ENCODE assay signal across 8 cellular contexts in genomic region chr1:243483084-243483845, GRCh38.
A peak's percentile ranks its signal among the peaks of the same experiment; 100 is the strongest.
DNase-seq lines count a peak whose midpoint lies in the region; ATAC-seq and TF ChIP-seq lines count a peak whose summit lies in the region.

No MANE protein-coding gene starts in this region.

- no peak for TF ChIP-seq CTCF in CD8-positive, alpha-beta T cell (IDR thresholded peaks at IDR 0.05)
- TF ChIP-seq CTCF in epithelial cell of esophagus (IDR thresholded peaks at IDR 0.05; ENCODE audit: insufficient read depth, low read depth, low read length, missing control alignments) (peak; percentile 3), neural crest cell (conservative IDR thresholded peaks at IDR 0.05) (peak; percentile 35)

- no peaks in the 10 kb centered on the region for H3K27me3 ChIP-seq in CD8-positive, alpha-beta T cell (ENCODE audit: insufficient read depth, low read length)

- H3K9me3 ChIP-seq in CD8-positive, alpha-beta T cell (ENCODE audit: low read length): no peaks in the 10 kb centered on the region

- intact Hi-C loops in CD8-positive, alpha-beta T cell (cut with DNase I, micrococcal nuclease): no loop called here

- peak; percentile 62 for ATAC-seq in CD8-positive, alpha-beta T cell
- ATAC-seq in T-cell (replicated peaks in 1 of 4) (peak; percentile 46 to 63 (median 60)), HG03565 (IDR thresholded peaks at IDR 0.05; ENCODE audit: unreplicated experiment) (no peak)

- POLR2A ChIA-PET in CD8-positive, alpha-beta T cell (lab: Charles Lee): no interaction called here
- POLR2A ChIA-PET in T-cell (lab: Charles Lee): no interaction called here

- H3K4me1 Mint-ChIP-seq in CD8-positive, alpha-beta T cell (ENCODE audit: low read depth): peaks cover 27% of the 10 kb centered on the region
- H3K4me1 Mint-ChIP-seq in T-cell (peaks cover 16 to 28% (median 26%) of the 10 kb centered on the region in 3 donors), neural crest cell (peaks cover 34% of the 10 kb centered on the region)

- peaks cover 12% of the 10 kb centered on the region for H3K4me1 ChIP-seq in CD8-positive, alpha-beta T cell (ENCODE audit: insufficient read depth, low read length)

- no peaks in the 10 kb centered on the region for H3K27me3 Mint-ChIP-seq in CD8-positive, alpha-beta T cell (ENCODE audit: low read depth)
- H3K27me3 Mint-ChIP-seq in T-cell (no peaks in the 10 kb centered on the region), neural crest cell (ENCODE audit: low read depth) (no peaks in the 10 kb centered on the region)

- H3K27ac Mint-ChIP-seq in CD8-positive, alpha-beta T cell: no peak overlapping the region
- no peak overlapping the region for H3K27ac Mint-ChIP-seq in T-cell
- no peak overlapping the region for H3K27ac Mint-ChIP-seq in neural crest cell (ENCODE audit: unreplicated experiment)

- no peaks in the 10 kb centered on the region for H3K9me3 Mint-ChIP-seq in CD8-positive, alpha-beta T cell
- H3K9me3 Mint-ChIP-seq in T-cell (peaks cover 0 to 4% (median 0%) of the 10 kb centered on the region in 3 donors), neural crest cell (peaks cover 3% of the 10 kb centered on the region)

- CTCF ChIA-PET in CD8-positive, alpha-beta T cell (lab: Charles Lee): no interaction called here
- CTCF ChIA-PET in T-cell (lab: Charles Lee): interaction anchor here in 1 of 2 donors (0.6 kb wide), 1 partner anchor 8 kb away, joined by 6 read pairs; no protein-coding TSS in a partner anchor

- H3K4me3 Mint-ChIP-seq in CD8-positive, alpha-beta T cell: peak overlapping the region; percentile 82
- peak overlapping the region; percentile 61 to 81 (median 78) for H3K4me3 Mint-ChIP-seq in T-cell
- H3K4me3 Mint-ChIP-seq in neural crest cell: peak overlapping the region; percentile 83

- no peak overlapping the region for H3K27ac ChIP-seq in CD8-positive, alpha-beta T cell (ENCODE audit: low read depth, low read length)

- H3K4me3 ChIP-seq in CD8-positive, alpha-beta T cell (ENCODE audit: low read depth, low read length): peak overlapping the region; percentile 55
- H3K4me3 ChIP-seq in epithelial cell of esophagus (ENCODE audit: low read length): no peak overlapping the region

- peak in 1 of 7 experiments; percentile 14 for DNase-seq in CD8-positive, alpha-beta T cell
- DNase-seq in T-cell: peak in 12 of 34 experiments; percentile 6 to 19 (median 11)
- no peak for DNase-seq in epithelial cell of esophagus (ENCODE audit: low read depth)
- DNase-seq in neural crest cell (ENCODE audit: low read depth, low spot score): peak; percentile 28
- DNase-seq in Kasumi-1 (lab: John Stamatoyannopoulos, UW): no peak
- no peak for DNase-seq in DMS79 treated with DMSO at 0.1 percent for 48 hours (lab: John Stamatoyannopoulos, UW)
- no peak for DNase-seq in NCI-H2029 (lab: John Stamatoyannopoulos, UW)

- peaks cover under 1% of the 10 kb centered on the region for H3K36me3 Mint-ChIP-seq in CD8-positive, alpha-beta T cell
- H3K36me3 Mint-ChIP-seq in T-cell (peaks cover 2% of the 10 kb centered on the region), neural crest cell (ENCODE audit: low read depth) (peaks cover 4% of the 10 kb centered on the region)

- H3K36me3 ChIP-seq in CD8-positive, alpha-beta T cell (ENCODE audit: insufficient read depth, low read length): no peaks in the 10 kb centered on the region
